In genomic region chr12:48695859-48696258, GRCh38 we compare ENCODE assay signal across 35 cellular contexts.
"Had no signal": no experiment of that assay in that cellular context is flagged by ENCODE, and none has a peak within 500 bp of the region (broad histone marks: within the 10 kb centered on the region; RNA-seq: fewer than 3 reads in every experiment).

No MANE protein-coding gene starts in this region.

- H3K27ac ChIP-seq: adrenal gland, body of pancreas, esophagus muscularis mucosa, foreskin keratinocyte, heart left ventricle, WERI-Rb-1 had no signal

- H3K27ac Mint-ChIP-seq: activated B cell treated with CpG ODN at 0.5 μM for 24 hours; activated naive CD4-positive, alpha-beta T cell treated with anti-CD3 and anti-CD28 coated beads for 36 hours; activated naive CD4-positive, alpha-beta T cell treated with anti-CD3 and anti-CD28 coated beads, Interleukin-2, amount 50 U/mL, for 24 hours; activated naive CD8-positive, alpha-beta T cell treated with anti-CD3 and anti-CD28 coated beads for 36 hours; activated naive CD8-positive, alpha-beta T cell treated with anti-CD3 and anti-CD28 coated beads, Interleukin-2, amount 50 U/mL, for 24 hours; activated T-helper 1 cell treated with anti-CD3 and anti-CD28 coated beads, Interleukin-12 subunit alpha, Interleukin-12 subunit beta, Interleukin-2, Interleukin-4 antibody, amounts not matched to agents 30 ng/mL and 10 ng/mL and 1 ng/mL, durations not matched to agents 14 hours and 24 hours and 36 hours; activated T-helper 2 cell treated with anti-CD3 and anti-CD28 coated beads, Interferon-gamma antibody, Interleukin-2, Interleukin-4, amounts not matched to agents 10 μg/mL and 5 μg/mL and 100 μg/mL, durations not matched to agents 14 hours and 24 hours and 36 hours; T-helper 2 cell treated with Interferon-gamma antibody and Interleukin-4, amounts not matched to agents 5 μg/mL and 100 μg/mL, for 36 hours had no signal

- DNase-seq: activated B cell treated with CpG ODN at 0.5 μM for 24 hours; activated CD4-positive, alpha-beta T cell treated with anti-CD3 and anti-CD28 coated beads for 48 hours; activated CD4-positive, alpha-beta T cell treated with anti-CD3 and anti-CD28 coated beads, Interleukin-2, amount 50 U/mL, for 1 hour; activated CD4-positive, alpha-beta T cell treated with anti-CD3 and anti-CD28 coated beads, Interleukin-2, amount 50 U/mL, for 48 hours; activated CD8-positive, alpha-beta memory T cell treated with anti-CD3 and anti-CD28 coated beads, Interleukin-2, amount 50 U/mL, for 48 hours; activated effector memory CD4-positive, alpha-beta T cell treated with anti-CD3 and anti-CD28 coated beads, Interleukin-2, amount 50 U/mL, for 16 hours; activated naive CD4-positive, alpha-beta T cell treated with anti-CD3 and anti-CD28 coated beads for 36 hours; activated naive CD8-positive, alpha-beta T cell treated with anti-CD3 and anti-CD28 coated beads for 36 hours; activated naive CD8-positive, alpha-beta T cell treated with anti-CD3 and anti-CD28 coated beads, Interleukin-2, amount 50 U/mL, for 24 hours; activated T-cell treated with anti-CD3 and anti-CD28 coated beads for 4 hours; activated T-cell treated with anti-CD3 and anti-CD28 coated beads, Interleukin-2, amount 50 U/mL, for 4 hours; adrenal gland; amygdala; aorta; body of pancreas; caudate nucleus; cortex of kidney; dermis blood vessel endothelial cell; effector CD4-positive, alpha-beta T cell; effector memory CD8-positive, alpha-beta T cell; erythroblast; foreskin keratinocyte; gastrocnemius medialis; glutamatergic neuron; heart left ventricle; T-helper 1 cell; T-helper 17 cell; T1000; WERI-Rb-1 had no signal

- ATAC-seq: activated CD4-positive, CD25-positive, alpha-beta regulatory T cell treated with anti-CD3 and anti-CD28 coated beads, Interleukin-2, amount 50 U/mL, for 24 hours; activated naive CD8-positive, alpha-beta T cell treated with anti-CD3 and anti-CD28 coated beads, Interleukin-2, amount 50 U/mL, for 24 hours; activated T-cell treated with anti-CD3 and anti-CD28 coated beads, Interleukin-2, amount 50 U/mL, for 4 hours; body of pancreas; effector memory CD8-positive, alpha-beta T cell; foreskin keratinocyte; heart left ventricle; T-helper 17 cell had no signal

- H3K27me3 Mint-ChIP-seq: activated B cell treated with CpG ODN at 0.5 μM for 24 hours; activated naive CD4-positive, alpha-beta T cell treated with anti-CD3 and anti-CD28 coated beads, Interleukin-2, amount 50 U/mL, for 24 hours; activated naive CD8-positive, alpha-beta T cell treated with anti-CD3 and anti-CD28 coated beads for 36 hours; activated naive CD8-positive, alpha-beta T cell treated with anti-CD3 and anti-CD28 coated beads, Interleukin-2, amount 50 U/mL, for 24 hours; effector memory CD8-positive, alpha-beta T cell; T-helper 17 cell had no signal

- H3K9me3 Mint-ChIP-seq: activated B cell treated with CpG ODN at 0.5 μM for 24 hours; activated naive CD4-positive, alpha-beta T cell treated with anti-CD3 and anti-CD28 coated beads for 36 hours; activated naive CD4-positive, alpha-beta T cell treated with anti-CD3 and anti-CD28 coated beads, Interleukin-2, amount 50 U/mL, for 24 hours; activated naive CD8-positive, alpha-beta T cell treated with anti-CD3 and anti-CD28 coated beads for 36 hours; activated naive CD8-positive, alpha-beta T cell treated with anti-CD3 and anti-CD28 coated beads, Interleukin-2, amount 50 U/mL, for 24 hours; activated T-cell treated with anti-CD3 and anti-CD28 coated beads, Interleukin-2, amount 50 U/mL, for 4 hours; activated T-helper 1 cell treated with anti-CD3 and anti-CD28 coated beads, Interleukin-12 subunit alpha, Interleukin-12 subunit beta, Interleukin-2, Interleukin-4 antibody, amounts not matched to agents 30 ng/mL and 10 ng/mL and 1 ng/mL, durations not matched to agents 14 hours and 24 hours and 36 hours; activated T-helper 2 cell treated with anti-CD3 and anti-CD28 coated beads, Interferon-gamma antibody, Interleukin-2, Interleukin-4, amounts not matched to agents 10 μg/mL and 5 μg/mL and 100 μg/mL, durations not matched to agents 14 hours and 24 hours and 36 hours; effector memory CD8-positive, alpha-beta T cell; T-helper 2 cell treated with Interferon-gamma antibody and Interleukin-4, amounts not matched to agents 5 μg/mL and 100 μg/mL, for 36 hours had no signal

- H3K9me3 ChIP-seq: adrenal gland, body of pancreas, esophagus muscularis mucosa, gastrocnemius medialis, heart left ventricle had no signal

- H3K4me3 ChIP-seq: adrenal gland, body of pancreas, esophagus muscularis mucosa, gastrocnemius medialis, heart left ventricle had no signal

- H3K4me1 Mint-ChIP-seq: activated B cell treated with CpG ODN at 0.5 μM for 24 hours had no signal

- H3K4me1 ChIP-seq: adrenal gland, body of pancreas, foreskin keratinocyte had no signal

- H3K27me3 ChIP-seq: adrenal gland, body of pancreas, esophagus muscularis mucosa, foreskin keratinocyte, gastrocnemius medialis, heart left ventricle had no signal

- H3K4me3 Mint-ChIP-seq: activated B cell treated with CpG ODN at 0.5 μM for 24 hours; activated naive CD4-positive, alpha-beta T cell treated with anti-CD3 and anti-CD28 coated beads for 36 hours; activated naive CD4-positive, alpha-beta T cell treated with anti-CD3 and anti-CD28 coated beads, Interleukin-2, amount 50 U/mL, for 24 hours; activated naive CD8-positive, alpha-beta T cell treated with anti-CD3 and anti-CD28 coated beads for 36 hours; activated naive CD8-positive, alpha-beta T cell treated with anti-CD3 and anti-CD28 coated beads, Interleukin-2, amount 50 U/mL, for 24 hours; activated T-cell treated with anti-CD3 and anti-CD28 coated beads, Interleukin-2, amount 50 U/mL, for 4 hours; activated T-helper 1 cell treated with anti-CD3 and anti-CD28 coated beads, Interleukin-12 subunit alpha, Interleukin-12 subunit beta, Interleukin-2, Interleukin-4 antibody, amounts not matched to agents 30 ng/mL and 10 ng/mL and 1 ng/mL, durations not matched to agents 14 hours and 24 hours and 36 hours; effector memory CD8-positive, alpha-beta T cell; T-helper 17 cell; T-helper 2 cell treated with Interferon-gamma antibody and Interleukin-4, amounts not matched to agents 5 μg/mL and 100 μg/mL, for 36 hours had no signal
